Comparison of ENCODE assay signal across 8 cellular contexts in the genomic region with DNA sequence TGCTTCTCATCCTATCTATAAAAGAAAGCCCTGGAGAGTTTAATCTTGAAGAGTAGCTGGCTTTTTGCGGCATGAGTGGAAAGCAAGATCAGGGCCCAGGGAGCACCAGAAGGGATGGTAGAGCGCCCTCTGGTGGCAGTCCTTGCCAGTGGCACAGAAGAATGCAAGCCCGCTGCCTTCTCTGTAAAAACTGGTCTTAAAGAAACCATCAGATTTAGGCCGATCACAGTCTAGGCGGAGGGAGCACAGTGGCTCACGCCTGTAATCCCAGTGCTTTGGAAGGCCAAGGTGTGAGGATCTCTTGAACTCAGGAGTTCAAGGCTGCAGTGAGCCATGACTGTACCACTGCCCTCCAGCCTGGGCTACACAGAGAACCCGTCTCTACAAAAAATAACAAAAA. TPM values are rescaled to one million over a fixed set of nuclear protein-coding genes. Genes with fewer than 3 reads are reported as not detected.
DNase-seq lines count a peak whose midpoint lies in the region; ATAC-seq, FAIRE-seq and TF ChIP-seq lines count a peak whose summit lies in the region.

No MANE protein-coding gene starts in this region.

- peak; percentile 45 for FAIRE-seq in islet of Langerhans (lab: Jason Lieb, UNC)

- H3K9me2 ChIP-seq in DOHH2 (replicated peaks; ENCODE audit: control insufficient read depth, low read length) = no peaks in the 10 kb centered on the region

- H3K9me3 ChIP-seq in DOHH2 (ENCODE audit: control insufficient read depth, insufficient read depth, low read length) = no peaks in the 10 kb centered on the region
- no peaks in the 10 kb centered on the region for H3K9me3 ChIP-seq in WERI-Rb-1 (ENCODE audit: severe bottlenecking)
- H3K9me3 ChIP-seq in breast epithelium = no peaks in the 10 kb centered on the region

- intact Hi-C loops in breast epithelium (cut with DNase I; ENCODE audit: low total_unique reads) = no loop called here

- peaks cover 40% of the 10 kb centered on the region for H3K4me1 Mint-ChIP-seq in HFFc6 (ENCODE audit: low read depth)

- H3K27ac Mint-ChIP-seq in HFFc6 = peak overlapping the region; percentile 27

- no peak for TF ChIP-seq POLR2A in breast epithelium (IDR thresholded peaks at IDR 0.05)

- no peaks in the 10 kb centered on the region; the same call in 1 of the 2 replicates for H3K27me3 Mint-ChIP-seq in HFFc6 (ENCODE audit: insufficient read depth)

- no peaks in the 10 kb centered on the region; the same call in 1 of the 2 replicates for H3F3A ChIP-seq in DOHH2 (ENCODE audit: control insufficient read depth, insufficient read depth)

- H3K4me3 ChIP-seq in DOHH2 (ENCODE audit: low read length) (peak overlapping the region; percentile 27), WERI-Rb-1 (ENCODE audit: low read depth, low read length) (no peak overlapping the region), breast epithelium (no peak overlapping the region)

- H3K4me2 ChIP-seq in DOHH2 (ENCODE audit: low read length) = peak overlapping the region; percentile 57

- H4K20me1 ChIP-seq in DOHH2 (ENCODE audit: control insufficient read depth, insufficient read depth, low read depth, low read length) = no peaks in the 10 kb centered on the region

- H3K27ac ChIP-seq in DOHH2 (ENCODE audit: low read depth, low read length) (no peak overlapping the region), WERI-Rb-1 (no peak overlapping the region), breast epithelium (no peak overlapping the region)

- ATAC-seq in GM18502 (IDR thresholded peaks at IDR 0.05; ENCODE audit: poor library complexity, unreplicated experiment) = no peak

- H3K9me3 Mint-ChIP-seq in HFFc6 = no peaks in the 10 kb centered on the region

- no peaks in the 10 kb centered on the region for H3K36me3 ChIP-seq in DOHH2 (ENCODE audit: control insufficient read depth, low read length)
- no peaks in the 10 kb centered on the region for H3K36me3 ChIP-seq in WERI-Rb-1
- no peaks in the 10 kb centered on the region for H3K36me3 ChIP-seq in breast epithelium

- no peaks in the 10 kb centered on the region for H3K27me3 ChIP-seq in DOHH2 (ENCODE audit: control insufficient read depth, low read length)
- no peaks in the 10 kb centered on the region for H3K27me3 ChIP-seq in WERI-Rb-1 (ENCODE audit: insufficient read depth, low read depth, severe bottlenecking)
- no peaks in the 10 kb centered on the region for H3K27me3 ChIP-seq in breast epithelium

- H3K36me3 Mint-ChIP-seq in HFFc6 (ENCODE audit: low read depth) = no peaks in the 10 kb centered on the region

- H3K4me1 ChIP-seq in DOHH2 (ENCODE audit: control insufficient read depth, low read length) (peaks cover 53% of the 10 kb centered on the region), breast epithelium (no peaks in the 10 kb centered on the region)

- TF ChIP-seq CTCF in DOHH2 (IDR thresholded peaks at IDR 0.05; ENCODE audit: low read depth, low read length, poor library complexity, severe bottlenecking) (peak; percentile 97), HFFc6 (IDR thresholded peaks at IDR 0.05) (peak; percentile 99), WERI-Rb-1 (IDR thresholded peaks at IDR 0.05; ENCODE audit: low read depth, low read length) (peak; percentile 93), breast epithelium (IDR thresholded peaks at IDR 0.05) (peak; percentile 73 to 93 (median 84))

- H3K79me2 ChIP-seq in DOHH2 (ENCODE audit: control insufficient read depth, low read length) = no peaks in the 10 kb centered on the region

- DNase-seq in HFFc6 (peak; percentile 78), NCI-H2171 treated with DMSO at 0.1 percent for 48 hours (lab: John Stamatoyannopoulos, UW) (peak; percentile 65), WERI-Rb-1 (peak; percentile 90), breast epithelium (ENCODE audit: low spot score in 2 of 2) (peak; percentile 56 to 85)
- DNase-seq in stimulated activated CD4-positive, alpha-beta T cell treated with anti-CD3 and anti-CD28 coated beads, Interleukin-15, amount 100 ng/mL, for 24 hours = peak; percentile 90

- H3K4me3 Mint-ChIP-seq in HFFc6 = no peak overlapping the region; the same call in 1 of the 2 replicates

RNA-seq across cellular contexts. Expression of a gene that starts 35.6 kb away (rescaled TPM):
- not detected for total RNA-seq in HFFc6 (2021; fragmentation: NEBNext Ultra II Directional; extraction: Animal tissue kit (Norgen Biotek cat#: 25700))
- not detected for total RNA-seq in breast epithelium

RNA-seq across cellular contexts. Expression of a gene that starts 36.3 kb away (rescaled TPM):
- 10 to 100 TPM; 24.9 to 44.7 (median 28.6) TPM for total RNA-seq in HFFc6 (2021; fragmentation: NEBNext Ultra II Directional; extraction: Animal tissue kit (Norgen Biotek cat#: 25700))
- total RNA-seq in breast epithelium = 10 to 100 TPM; 15.1 to 20.6 (median 15.5) TPM
